7 cellular contexts compared by ENCODE assay signal in genomic region chr4:94112644-94113043, GRCh38.
"Had no signal": no experiment of that assay in that cellular context is flagged by ENCODE, and none has a peak within 500 bp of the region (broad histone marks: within the 10 kb centered on the region; RNA-seq: fewer than 3 reads in every experiment).

No MANE protein-coding gene starts in this region.

- ATAC-seq: GM12878 had no signal

- DNase-seq: GDM1, GF-D8 had no signal

- FAIRE-seq: GM12878, GM12891, GM12892, GM18507, GM19239 had no signal

- H3K4me3 ChIP-seq: GM12878 had no signal
